In genomic region chr7:140672382-140673062, GRCh38 we compare ENCODE assay signal across 8 cellular contexts. TPM values are rescaled to one million over a fixed set of nuclear protein-coding genes. Genes with fewer than 3 reads are reported as not detected.
DNase-seq lines count a peak whose midpoint lies in the region; ATAC-seq and TF ChIP-seq lines count a peak whose summit lies in the region.

Gene ADCK2 (plus strand): TSS chr7:140672945. CDS start chr7:140673331, 386 bp downstream.

- H3K27ac ChIP-seq in OCI-LY1 (ENCODE audit: low read depth, low read length, poor library complexity, severe bottlenecking), result peak within 1 kb of the TSS; percentile 93
- H3K27ac ChIP-seq in gastroesophageal sphincter, result peak within 1 kb of the TSS; percentile 27 to 90 (median 86)
- H3K27ac ChIP-seq in testis, result peak within 1 kb of the TSS; percentile 72 to 82

- TF ChIP-seq EP300 in gastroesophageal sphincter (IDR thresholded peaks at IDR 0.05), result no peak

- TF ChIP-seq CTCF in OCI-LY1 (IDR thresholded peaks at IDR 0.05; ENCODE audit: low read length) (no peak; the same call in 1 of the 2 replicates), gastroesophageal sphincter (IDR thresholded peaks at IDR 0.05) (no peak), omental fat pad (IDR thresholded peaks at IDR 0.05) (no peak), testis (IDR thresholded peaks at IDR 0.05) (no peak)

- intact Hi-C loops in testis (cut with DNase I; ENCODE audit: low total_unique reads), result no loop called here

- DNase-seq in AG20443 (ENCODE audit: low spot score), result peak; percentile 95
- peak; percentile 43 for DNase-seq in activated T-helper 9 cell treated with anti-CD3 and anti-CD28 coated beads, Interleukin-2, amount 50 U/mL, for 16 hours (ENCODE audit: low read depth)
- DNase-seq in omental fat pad (ENCODE audit: low spot score), result no peak
- peak; percentile 70 for DNase-seq in testis

- H3K4me3 ChIP-seq in OCI-LY1 (ENCODE audit: low read depth, low read length, poor library complexity, severe bottlenecking), result peak within 1 kb of the TSS; percentile 76
- peak within 1 kb of the TSS; percentile 58 to 68 for H3K4me3 ChIP-seq in gastroesophageal sphincter
- H3K4me3 ChIP-seq in testis, result peak within 1 kb of the TSS; percentile 77 to 83

- H3K36me3 ChIP-seq in OCI-LY1 (ENCODE audit: insufficient read depth, low read length) (peaks cover under 1% of the 10 kb centered on the region; the same call in 1 of the 2 replicates), gastroesophageal sphincter (peaks cover 0 to 13% of the 10 kb centered on the region in 2 donors), testis (ENCODE audit: low read depth, missing control alignments) (no peaks in the 10 kb centered on the region)

- H4K20me1 ChIP-seq in OCI-LY1 (ENCODE audit: insufficient read depth, low read length), result no peaks in the 10 kb centered on the region

- no peaks in the 10 kb centered on the region for H3K27me3 ChIP-seq in OCI-LY1 (ENCODE audit: insufficient read depth, low read length)
- H3K27me3 ChIP-seq in gastroesophageal sphincter, result no peaks in the 10 kb centered on the region
- H3K27me3 ChIP-seq in testis, result no peaks in the 10 kb centered on the region

- 3% methylated on average over 6 to 9 of the region's 41 CpGs for WGBS in gastroesophageal sphincter (ENCODE audit: low coverage in 1 of 2), 2 donors
- WGBS in testis, 2 donors, result 1% methylated on average over 13 to 20 of the region's 41 CpGs

- peak; percentile 54 for ATAC-seq in GM18868 (IDR thresholded peaks at IDR 0.05; ENCODE audit: unreplicated experiment)
- ATAC-seq in HG03135 (IDR thresholded peaks at IDR 0.05; ENCODE audit: unreplicated experiment), result peak; percentile 44
- peak; percentile 80 for ATAC-seq in gastroesophageal sphincter
- ATAC-seq in omental fat pad (ENCODE audit: low FRiP score), result peak; percentile 72

- peak within 1 kb of the TSS; percentile 71; the same call in 1 of the 2 replicates for H2AFZ ChIP-seq in OCI-LY1 (ENCODE audit: low read length)

- TF ChIP-seq POLR2A in gastroesophageal sphincter (IDR thresholded peaks at IDR 0.05) (peak; percentile 46), testis (IDR thresholded peaks at IDR 0.05) (no peak)

- H3K9me3 ChIP-seq in OCI-LY1 (ENCODE audit: low read length) (no peaks in the 10 kb centered on the region), gastroesophageal sphincter (no peaks in the 10 kb centered on the region), testis (no peaks in the 10 kb centered on the region)

- no peaks in the 10 kb centered on the region for H3K79me2 ChIP-seq in OCI-LY1 (ENCODE audit: insufficient read depth, low read length)

- peak within 1 kb of the TSS; percentile 89 for H3K9ac ChIP-seq in OCI-LY1 (ENCODE audit: low read length)

- peaks cover 52% of the 10 kb centered on the region for H3K4me1 ChIP-seq in OCI-LY1 (ENCODE audit: insufficient read depth, low read length, severe bottlenecking)
- H3K4me1 ChIP-seq in gastroesophageal sphincter, result peaks cover 0 to 47% (median 5%) of the 10 kb centered on the region in 3 donors
- no peaks in the 10 kb centered on the region for H3K4me1 ChIP-seq in testis

- no peaks in the 10 kb centered on the region for H3K9me2 ChIP-seq in OCI-LY1 (ENCODE audit: low read depth, low read length)

- peak within 1 kb of the TSS; percentile 90 for H3K4me2 ChIP-seq in OCI-LY1 (ENCODE audit: low read length)

- H3F3A ChIP-seq in OCI-LY1 (ENCODE audit: insufficient read depth, low read length), result peaks cover 23% of the 10 kb centered on the region; the same call in 1 of the 2 replicates

RNA-seq across cellular contexts. Expression of gene ADCK2, which starts in this region (rescaled TPM):
- total RNA-seq in gastroesophageal sphincter (10 to 100 TPM; 14.5 to 33.4 (median 22.4) TPM), omental fat pad (10 to 100 TPM; 15.9 to 25.1 (median 20.1) TPM), testis (10 to 100 TPM; 20.4 to 21.2 TPM)
- 12.9 TPM for polyA plus RNA-seq in testis (ENCODE audit: insufficient read depth, low read depth, low replicate concordance)
